Comparison of ENCODE assay signal across 10 cellular contexts in genomic region chr14:35883677-35884293, GRCh38. TPM values are rescaled to one million over a fixed set of nuclear protein-coding genes. Genes with fewer than 3 reads are reported as not detected.
DNase-seq lines count a peak whose midpoint lies in the region; ATAC-seq, FAIRE-seq and TF ChIP-seq lines count a peak whose summit lies in the region.
"Had no signal": no experiment of that assay in that cellular context is flagged by ENCODE, and none has a peak within 500 bp of the region (broad histone marks: within the 10 kb centered on the region; RNA-seq: fewer than 3 reads in every experiment).

No MANE protein-coding gene starts in this region.

- CTCF ChIA-PET in CD8-positive, alpha-beta T cell (lab: Charles Lee): interaction anchor here (0.7 to 4.8 kb wide), 12 partner anchors 8 to 490 kb away, joined by 3 to 38 read pairs (median 3); no protein-coding TSS in a partner anchor
- CTCF ChIA-PET in GM12878 (lab: Yijun Ruan, JAX): interaction anchor here (0.7 to 8.8 kb wide), 27 partner anchors 13 to 498 kb away, joined by 3 to 224 read pairs (median 6); no protein-coding TSS in a partner anchor

- H3K9me3 ChIP-seq in CD8-positive, alpha-beta T cell (ENCODE audit: low read length): no peaks in the 10 kb centered on the region
- no peaks in the 10 kb centered on the region for H3K9me3 ChIP-seq in GM12878 (replicated peaks; ENCODE audit: control insufficient read depth, insufficient read depth, low read length)
- no peaks in the 10 kb centered on the region for H3K9me3 ChIP-seq in lung (ENCODE audit: control insufficient read depth in 2 of 2, insufficient read depth in 1 of 2, low read length in 1 of 2)
- H3K9me3 ChIP-seq: SJSA1 had no signal

- TF ChIP-seq EP300 in GM12878 (IDR thresholded peaks at IDR 0.05; ENCODE audit: borderline replicate concordance in 1 of 2, control insufficient read depth in 1 of 2, low read depth in 2 of 2, low read length in 2 of 2): no peak

- H3K79me2 ChIP-seq in GM12878 (ENCODE audit: control insufficient read depth, insufficient read depth, low read length): no peaks in the 10 kb centered on the region

- intact Hi-C loops in CD8-positive, alpha-beta T cell (cut with DNase I, micrococcal nuclease): loop anchor here (1.0 to 5.0 kb wide), 5 partner anchors 144 to 724 kb away; no protein-coding TSS in a partner anchor
- intact Hi-C loops in GM12878 (cut with micrococcal nuclease; ENCODE audit: unreplicated experiment): loop anchor here (1.0 to 5.0 kb wide), 4 partner anchors 59 to 489 kb away; no protein-coding TSS in a partner anchor

- no peak overlapping the region for H3K27ac Mint-ChIP-seq in CD8-positive, alpha-beta T cell
- H3K27ac Mint-ChIP-seq: naive thymus-derived CD8-positive, alpha-beta T cell had no signal

- POLR2A ChIA-PET in CD8-positive, alpha-beta T cell (lab: Charles Lee): no interaction called here
- POLR2A ChIA-PET in GM12878 (lab: Charles Lee): interaction anchor here (1.1 kb wide), 1 partner anchor 186 kb away, joined by 4 read pairs; no protein-coding TSS in a partner anchor

- H3K4me3 ChIP-seq in CD8-positive, alpha-beta T cell (ENCODE audit: low read depth, low read length): no peak overlapping the region
- H3K4me3 ChIP-seq in GM12878 (no peak overlapping the region), lung (no peak overlapping the region)
- H3K4me3 ChIP-seq: SJSA1 had no signal

- H3K27me3 Mint-ChIP-seq in CD8-positive, alpha-beta T cell (ENCODE audit: low read depth): peaks cover 3% of the 10 kb centered on the region

- TF ChIP-seq RAD21 in GM12878 (IDR thresholded peaks at IDR 0.05; ENCODE audit: insufficient read depth, low read depth, low read length): peak; percentile 55; the same call in 1 of the 2 replicates

- no peak overlapping the region for H3K4me2 ChIP-seq in GM12878 (ENCODE audit: control insufficient read depth, insufficient read depth)

- H4K20me1 ChIP-seq in GM12878 (ENCODE audit: control insufficient read depth, insufficient read depth): no peaks in the 10 kb centered on the region

- H3K4me1 ChIP-seq in CD8-positive, alpha-beta T cell (ENCODE audit: insufficient read depth, low read length): no peaks in the 10 kb centered on the region
- H3K4me1 ChIP-seq in GM12878 (ENCODE audit: control insufficient read depth, insufficient read depth, low read length) (0 out of 2 replicates have a peak, but pooled peaks cover 4% of the 10 kb centered on the region), lung (ENCODE audit: control insufficient read depth in 2 of 2, insufficient read depth in 2 of 2, low read length in 2 of 2) (peaks cover 0 to 1% of the 10 kb centered on the region in 2 donors)

- ATAC-seq in CD8-positive, alpha-beta T cell: no peak
- peak; percentile 76 for ATAC-seq in GM12878
- peak; percentile 34 for ATAC-seq in lung (ENCODE audit: insufficient read depth, low FRiP score)
- ATAC-seq in HG03439 (IDR thresholded peaks at IDR 0.05; ENCODE audit: unreplicated experiment): no peak
- ATAC-seq in HG03460 (IDR thresholded peaks at IDR 0.05; ENCODE audit: unreplicated experiment): no peak
- no peak for ATAC-seq in GM19467 (IDR thresholded peaks at IDR 0.05; ENCODE audit: unreplicated experiment)
- ATAC-seq: naive thymus-derived CD8-positive, alpha-beta T cell had no signal

- SMC1A ChIA-PET in GM12878 (lab: Charles Lee; ENCODE audit: uncharacterized antibody, unreplicated experiment): interaction anchor here (1.0 to 5.7 kb wide), 8 partner anchors 13 to 491 kb away, joined by 4 to 83 read pairs (median 7); no protein-coding TSS in a partner anchor

- peaks cover 2% of the 10 kb centered on the region for H3K4me1 Mint-ChIP-seq in CD8-positive, alpha-beta T cell (ENCODE audit: low read depth)

- H3K36me3 ChIP-seq in CD8-positive, alpha-beta T cell (ENCODE audit: insufficient read depth, low read length): no peaks in the 10 kb centered on the region
- no peaks in the 10 kb centered on the region for H3K36me3 ChIP-seq in GM12878 (ENCODE audit: control insufficient read depth in 2 of 2, insufficient read depth in 2 of 2, low read length in 1 of 2)
- H3K36me3 ChIP-seq in lung (ENCODE audit: control insufficient read depth in 2 of 2, insufficient read depth in 2 of 2, low read length in 2 of 2): no peaks in the 10 kb centered on the region
- H3K36me3 ChIP-seq: SJSA1 had no signal

- in situ Hi-C loops in GM12878 (cut with MboI): loop anchor here (5.0 to 10.0 kb wide), 2 partner anchors 184 to 671 kb away; no protein-coding TSS in a partner anchor

- FAIRE-seq in GM19239 (lab: Jason Lieb, UNC) (peak; percentile 51), GM12878 (lab: Jason Lieb, UNC) (no peak)

- BruUV-seq in GM12878 (replicated peaks; lab: Mats Ljungman, UMichigan): no TSS peak

- peak in 1 of 7 experiments; percentile 10 for DNase-seq in CD8-positive, alpha-beta T cell
- DNase-seq in GM19239 (ENCODE audit: insufficient read length, low spot score): no peak
- peak; percentile 28 for DNase-seq in NCI-H345 (lab: John Stamatoyannopoulos, UW)
- DNase-seq in GM12878 (ENCODE audit: low read depth, low spot score): no peak
- no peak for DNase-seq in lung (ENCODE audit: low spot score)

- no peak overlapping the region for H3K4me3 Mint-ChIP-seq in CD8-positive, alpha-beta T cell
- H3K4me3 Mint-ChIP-seq: naive thymus-derived CD8-positive, alpha-beta T cell had no signal

- RAD21 ChIA-PET in GM12878 (lab: Charles Lee; ENCODE audit: unreplicated experiment): interaction anchor here (1.0 to 6.5 kb wide), 5 partner anchors 66 to 1267 kb away, joined by 3 to 65 read pairs (median 3); no protein-coding TSS in a partner anchor

- H3K27ac ChIP-seq in CD8-positive, alpha-beta T cell (ENCODE audit: low read depth, low read length): no peak overlapping the region
- H3K27ac ChIP-seq in GM12878 (ENCODE audit: control insufficient read depth, insufficient read depth) (no peak overlapping the region), lung (ENCODE audit: low read depth in 1 of 2, low read length in 1 of 2) (no peak overlapping the region)
- H3K27ac ChIP-seq: SJSA1 had no signal

- no peak overlapping the region for H2AFZ ChIP-seq in GM12878 (ENCODE audit: control insufficient read depth, low read depth, low read length)

- no peaks in the 10 kb centered on the region for H3K36me3 Mint-ChIP-seq in CD8-positive, alpha-beta T cell

- peak; percentile 68 for TF ChIP-seq CTCF in CD8-positive, alpha-beta T cell (IDR thresholded peaks at IDR 0.05)
- peak; percentile 65 to 80 (median 72) for TF ChIP-seq CTCF in GM12878 (IDR thresholded peaks at IDR 0.05 in 2 of 3, conservative IDR thresholded peaks at IDR 0.05 in 1 of 3; ENCODE audit: control insufficient read depth in 2 of 3, extremely low read depth in 1 of 3, insufficient read depth in 1 of 3, low read depth in 3 of 3, low read length in 3 of 3)
- peak; percentile 19 for TF ChIP-seq CTCF in lung (IDR thresholded peaks at IDR 0.05; ENCODE audit: control extremely low read depth, extremely low read depth)

- H3K9ac ChIP-seq in GM12878 (ENCODE audit: control insufficient read depth, insufficient read depth, low read length): no peak overlapping the region

- WGBS in GM12878 (ENCODE audit: insufficient coverage, insufficient replicate concordance, low lambda C conversion rate, missing lambda C conversion rate): 44% methylated on average over 7 of the region's 7 CpGs
- 46 to 54% methylated on average over 7 of the region's 7 CpGs for WGBS in lung, 2 donors

- TF ChIP-seq POLR2A in GM12878 (IDR thresholded peaks at IDR 0.05; ENCODE audit: low read depth, low read length): no peak

- H3K9me3 Mint-ChIP-seq in CD8-positive, alpha-beta T cell: no peaks in the 10 kb centered on the region

- no peaks in the 10 kb centered on the region for H3K27me3 ChIP-seq in CD8-positive, alpha-beta T cell (ENCODE audit: insufficient read depth, low read length)
- H3K27me3 ChIP-seq in GM12878 (replicated peaks in 1 of 2; ENCODE audit: control insufficient read depth in 2 of 2, insufficient read depth in 2 of 2, low read length in 1 of 2) (no peaks in the 10 kb centered on the region), lung (ENCODE audit: control insufficient read depth, insufficient read depth) (no peaks in the 10 kb centered on the region)
- H3K27me3 ChIP-seq: SJSA1 had no signal

TF ChIP-seq in GM12878, 131 proteins besides CTCF, POLR2A, EP300 and RAD21:
- TF ChIP-seq RBBP5 (conservative IDR thresholded peaks at IDR 0.05): no peak
- TF ChIP-seq RFX5 (IDR thresholded peaks at IDR 0.05; ENCODE audit: low read depth, low read length): no peak
- no peak for TF ChIP-seq CREM (IDR thresholded peaks at IDR 0.05; ENCODE audit: low read depth)
- TF ChIP-seq SMC3 (IDR thresholded peaks at IDR 0.05; ENCODE audit: borderline replicate concordance, low read length): peak; percentile 86
- no peak for TF ChIP-seq RAD51 (IDR thresholded peaks at IDR 0.05)
- TF ChIP-seq ZNF217 (IDR thresholded peaks at IDR 0.05): no peak
- TF ChIP-seq RUNX3 (IDR thresholded peaks at IDR 0.05; ENCODE audit: low read length): peak; percentile 46; the same call in 1 of the 2 replicates
- peak; percentile 54; the same call in 1 of the 2 replicates for TF ChIP-seq YY1 (IDR thresholded peaks at IDR 0.05; ENCODE audit: low read depth, low read length)
- no peak for TF ChIP-seq DPF2 (IDR thresholded peaks at IDR 0.05)

RNA-seq across cellular contexts. Expression of gene BRMS1L, which starts 57.6 kb away (rescaled TPM):
- total RNA-seq in CD8-positive, alpha-beta T cell: 10 to 100 TPM; 15.5 to 17.9 TPM
- total RNA-seq in GM12878 (2013; cell fraction: nucleolus; rRNA removed): 6.2 and 8.1 TPM in 2 replicates
- 5.3 and 6.9 TPM in 2 replicates for total RNA-seq in GM12878 (2014; rRNA removed)
- total RNA-seq in GM12878 (2014; rRNA removed; fragmentation: Illumina TruSeq; extraction: Trizol): 8.6 and 11.7 TPM in 2 replicates
- total RNA-seq in GM12878 (2021): 6.0 and 6.3 TPM in 2 replicates
- polyA plus RNA-seq in GM12878 (2011; ENCODE audit: low read depth): 2.3 TPM
- polyA plus RNA-seq in GM12878 (2011; rRNA removed): 7.8 and 12.8 TPM in 2 replicates
- 2.2 and 2.5 TPM in 2 replicates for polyA plus RNA-seq in GM12878 (2011; cell fraction: cytosol; rRNA removed)
- polyA plus RNA-seq in GM12878 (2011; cell fraction: nucleus; rRNA removed): 5.0 and 7.4 TPM in 2 replicates
- 4.8 and 6.6 TPM in 2 replicates for polyA plus RNA-seq in GM12878 (2012)
- polyA plus RNA-seq in GM12878 (2014; fragmentation: Illumina TruSeq; extraction: Trizol): 11.6 and 11.8 TPM in 2 replicates
- polyA plus RNA-seq in GM12878 (2014; fragmentation: Nextera tagmentation; extraction: Ambion mirVana): 1 to 10 TPM; 7.6 to 8.0 TPM
- 6.6 and 9.3 TPM in 2 replicates for polyA plus RNA-seq in GM12878 (2014; rRNA removed)
- polyA plus RNA-seq in GM12878 (2016; fragmentation: Nextera tagmentation; extraction: Ambion mirVana): 10 to 100 TPM; 22.2 to 26.7 TPM
- 1.4 and 1.8 TPM in 2 replicates for polyA minus RNA-seq in GM12878 (2011; rRNA and poly(A)+ RNA removed)
- polyA minus RNA-seq in GM12878 (2011; cell fraction: cytosol; rRNA and poly(A)+ RNA removed): 2.1 and 4.0 TPM in 2 replicates
- polyA minus RNA-seq in GM12878 (2011; cell fraction: nucleus; rRNA and poly(A)+ RNA removed): 2.5 and 7.6 TPM in 2 replicates
- total RNA-seq in lung: 10 to 100 TPM in 1 of 2 donors, 1 to 10 TPM in 1; 6.3 to 17.4 TPM
- 1 to 10 TPM; 5.0 to 6.3 TPM for polyA plus RNA-seq in lung

Comparison
In these comparisons a context has a peak if more than half of its experiments do, and no peak if none do; other contexts are left out.
1. ATAC-seq: peak in GM12878 (single experiment) and lung (single experiment); none in CD8-positive, alpha-beta T cell (single experiment), HG03439 (single experiment), HG03460 (single experiment) and GM19467 (single experiment).
2. CTCF ChIP-seq: peak in every context shown above with its lines; median percentile 72 in GM12878; 68 in CD8-positive, alpha-beta T cell; 19 in lung.